Comparison of ENCODE assay signal across 16 cellular contexts in genomic region chr1:81695741-81696140, GRCh38.
DNase-seq lines count a peak whose midpoint lies in the region; ATAC-seq, FAIRE-seq and TF ChIP-seq lines count a peak whose summit lies in the region.
"Had no signal": no experiment of that assay in that cellular context is flagged by ENCODE, and none has a peak within 500 bp of the region (broad histone marks: within the 10 kb centered on the region; RNA-seq: fewer than 3 reads in every experiment).

No MANE protein-coding gene starts in this region.

- H2BK12ac ChIP-seq in H9 (ENCODE audit: insufficient read length, low read depth, low read length), result no peak overlapping the region

- H2BK15ac ChIP-seq in H9 (ENCODE audit: low read depth, low read length), result no peak overlapping the region

- H3K4me1 Mint-ChIP-seq in H9, result peaks cover 18 to 22% of the 10 kb centered on the region in 2 experiments
- H3K4me1 Mint-ChIP-seq: CD4-positive, alpha-beta memory T cell had no signal

- H3K9me3 Mint-ChIP-seq in H9, result peaks cover 0 to 3% of the 10 kb centered on the region in 2 experiments; a peak in 1 of 5 replicates
- H3K9me3 Mint-ChIP-seq: GM23338 had no signal

- BruUV-seq in endothelial cell of umbilical vein (replicated peaks; lab: Mats Ljungman, UMichigan), result no TSS peak

- H4K5ac ChIP-seq in H9 (ENCODE audit: insufficient read length, low read depth, low read length), result no peak overlapping the region

- peak overlapping the region in 1 of 3 experiments; percentile 28; a peak in 1 of 7 replicates for H3K27ac Mint-ChIP-seq in H9
- H3K27ac Mint-ChIP-seq: CD4-positive, alpha-beta memory T cell; GM23338; nephron progenitor cell had no signal

- no peak for ATAC-seq in GM21619 (IDR thresholded peaks at IDR 0.05; ENCODE audit: unreplicated experiment)
- no peak for ATAC-seq in GM19463 (IDR thresholded peaks at IDR 0.05; ENCODE audit: unreplicated experiment)
- ATAC-seq: body of pancreas, GM23338, Panc1 had no signal

- no peaks in the 10 kb centered on the region for H3K9me1 ChIP-seq in endothelial cell of umbilical vein (replicated peaks; ENCODE audit: control insufficient read depth, extremely low read depth, insufficient read depth, low read length)

- no peak overlapping the region for H3K14ac ChIP-seq in H9 (ENCODE audit: insufficient read depth, low read length)

- H3K23ac ChIP-seq in H9 (ENCODE audit: insufficient read length, low read depth, low read length), result no peak overlapping the region

- H2BK20ac ChIP-seq in H9 (ENCODE audit: low read depth, low read length, poor library complexity, severe bottlenecking), result no peak overlapping the region

- CTCF ChIA-PET in endothelial cell of umbilical vein (lab: Charles Lee), result interaction anchor here (0.9 to 1.1 kb wide), 5 partner anchors 15 to 281 kb away, joined by 3 to 6 read pairs (median 3); no protein-coding TSS in a partner anchor

- no peaks in the 10 kb centered on the region for H3K27me3 ChIP-seq in endothelial cell of umbilical vein (ENCODE audit: control insufficient read depth in 2 of 2, insufficient read depth in 2 of 2, low read length in 2 of 2)
- H3K27me3 ChIP-seq in H9 (ENCODE audit: insufficient read depth, low read length), result no peaks in the 10 kb centered on the region
- H3K27me3 ChIP-seq: body of pancreas, esophagus muscularis mucosa had no signal

- POLR2A ChIA-PET in endothelial cell of umbilical vein (lab: Charles Lee), result interaction anchor here (0.7 kb wide), 2 partner anchors 15 to 44 kb away, joined by 3 to 4 read pairs; no protein-coding TSS in a partner anchor

- intact Hi-C loops in endothelial cell of umbilical vein (cut with micrococcal nuclease), result no loop called here

- no peak overlapping the region for H2AK5ac ChIP-seq in H9 (ENCODE audit: insufficient read length, low read length)

- H3K18ac ChIP-seq in H9 (ENCODE audit: insufficient read length, low read depth, low read length), result no peak overlapping the region

- no peak overlapping the region for H3K56ac ChIP-seq in H9 (ENCODE audit: insufficient read length, low read depth, low read length)

- no peak overlapping the region for H2BK120ac ChIP-seq in H9 (ENCODE audit: low read depth, low read length, poor library complexity, severe bottlenecking)

- H3K4ac ChIP-seq in H9 (ENCODE audit: low read depth, low read length), result no peak overlapping the region

- H3K9ac ChIP-seq in endothelial cell of umbilical vein (replicated peaks; ENCODE audit: extremely low read depth, insufficient read depth, low read length) (no peak overlapping the region), H9 (ENCODE audit: extremely low read depth, insufficient read length, low read length) (no peak overlapping the region)

- no peaks in the 10 kb centered on the region for H3K79me1 ChIP-seq in H9 (ENCODE audit: insufficient read depth, low read depth, low read length, poor library complexity, severe bottlenecking)

- DNase-seq in AG20443 (ENCODE audit: low spot score) (peak; percentile 28), M059J (ENCODE audit: low read depth) (peak; percentile 76), endothelial cell of umbilical vein (ENCODE audit: low read depth, low spot score) (peak; percentile 89), myocyte (ENCODE audit: low read depth) (peak; percentile 45), H9 (no peak), NCI-H187 (lab: John Stamatoyannopoulos, UW) (no peak)
- DNase-seq: body of pancreas; CD4-positive, alpha-beta memory T cell; nephron progenitor cell; stimulated activated CD4-positive, alpha-beta T cell treated with anti-CD3 and anti-CD28 coated beads, Interleukin-15, amount 100 ng/mL, for 24 hours had no signal

- no peak overlapping the region for H2BK5ac ChIP-seq in H9 (ENCODE audit: insufficient read length, low read length)

- H3K36me3 Mint-ChIP-seq in H9 (ENCODE audit: insufficient read depth in 1 of 3, low read depth in 3 of 3), result peaks cover 0 to 7% (median 0%) of the 10 kb centered on the region in 3 experiments; a peak in 3 of 7 replicates
- H3K36me3 Mint-ChIP-seq: CD4-positive, alpha-beta memory T cell had no signal

- no peak overlapping the region for H3K4me3 ChIP-seq in endothelial cell of umbilical vein (replicated peaks in 1 of 3; ENCODE audit: insufficient read depth in 1 of 3, low read depth in 1 of 3, low read length in 3 of 3)
- H3K4me3 ChIP-seq: body of pancreas, esophagus muscularis mucosa, GM23338 had no signal

- H3K9me3 ChIP-seq in endothelial cell of umbilical vein (replicated peaks; ENCODE audit: control insufficient read depth, insufficient read depth, low read length), result no peaks in the 10 kb centered on the region
- no peaks in the 10 kb centered on the region for H3K9me3 ChIP-seq in H9 (ENCODE audit: control insufficient read depth, low read depth, low read length)
- H3K9me3 ChIP-seq: body of pancreas, esophagus muscularis mucosa had no signal

- H4K20me1 ChIP-seq in endothelial cell of umbilical vein (replicated peaks; ENCODE audit: control insufficient read depth, extremely low read depth, insufficient read depth, low read length), result no peaks in the 10 kb centered on the region
- H4K20me1 ChIP-seq in H9 (ENCODE audit: control insufficient read depth, insufficient read depth, insufficient read length), result no peaks in the 10 kb centered on the region

- H4K91ac ChIP-seq in H9 (ENCODE audit: insufficient read length, low read depth, low read length), result no peak overlapping the region

- H2AFZ ChIP-seq in endothelial cell of umbilical vein (ENCODE audit: low read depth, low read length) (peak overlapping the region; percentile 67), H9 (ENCODE audit: low read length) (no peak overlapping the region)
- H2AFZ ChIP-seq: GM23338 had no signal

- no CpG with 5 or more reads among the region's 3 CpGs for WGBS in H9 (ENCODE audit: extremely low coverage, insufficient read length, low lambda C conversion rate)

- no peak for TF ChIP-seq POLR2A in endothelial cell of umbilical vein (IDR thresholded peaks at IDR 0.05; ENCODE audit: low read depth, low read length)

- peak; percentile 72 for FAIRE-seq in endothelial cell of umbilical vein (lab: Jason Lieb, UNC)
- FAIRE-seq: keratinocyte had no signal

- H4K8ac ChIP-seq in H9 (replicated peaks; ENCODE audit: insufficient read length, low read depth, low read length), result no peak overlapping the region

- H3K4me2 ChIP-seq in endothelial cell of umbilical vein (ENCODE audit: insufficient read depth, low read length) (peak overlapping the region; percentile 8), H9 (ENCODE audit: insufficient read depth, insufficient read length, low read length) (no peak overlapping the region)
- H3K4me2 ChIP-seq: GM23338 had no signal

- H3K4me3 Mint-ChIP-seq in H9, result no peak overlapping the region
- H3K4me3 Mint-ChIP-seq: CD4-positive, alpha-beta memory T cell; GM23338; nephron progenitor cell had no signal

- no peaks in the 10 kb centered on the region for H3K27me3 Mint-ChIP-seq in H9 (ENCODE audit: low read depth)
- H3K27me3 Mint-ChIP-seq: CD4-positive, alpha-beta memory T cell had no signal

- no peaks in the 10 kb centered on the region for H3K36me3 ChIP-seq in endothelial cell of umbilical vein (ENCODE audit: control insufficient read depth in 2 of 2, extremely low read depth in 1 of 2, insufficient read depth in 2 of 2, low read length in 2 of 2)
- H3K36me3 ChIP-seq: esophagus muscularis mucosa had no signal

- no peaks in the 10 kb centered on the region for H3K23me2 ChIP-seq in H9 (ENCODE audit: insufficient read length, low read depth, low read length, poor library complexity, severe bottlenecking)

- H3K4me1 ChIP-seq in endothelial cell of umbilical vein (ENCODE audit: control insufficient read depth, extremely low read depth, insufficient read depth, low read length), result peaks cover 5% of the 10 kb centered on the region
- H3K4me1 ChIP-seq in H9 (ENCODE audit: insufficient read depth, low read length), result peaks cover 2% of the 10 kb centered on the region; the same call in 1 of the 2 replicates
- H3K4me1 ChIP-seq: body of pancreas had no signal

- TF ChIP-seq CTCF in endothelial cell of umbilical vein (IDR thresholded peaks at IDR 0.05; ENCODE audit: extremely low read depth in 1 of 2, insufficient read depth in 1 of 2, low read depth in 1 of 2, low read length in 2 of 2) (no peak), H9 (conservative IDR thresholded peaks at IDR 0.05) (no peak)

- H3K27ac ChIP-seq in endothelial cell of umbilical vein (ENCODE audit: insufficient read depth, low read depth, low read length), result no peak overlapping the region
- no peak overlapping the region for H3K27ac ChIP-seq in H9 (ENCODE audit: insufficient read length, low read depth, low read length)
- H3K27ac ChIP-seq: body of pancreas, esophagus muscularis mucosa had no signal

- no peaks in the 10 kb centered on the region for H3K79me2 ChIP-seq in endothelial cell of umbilical vein (ENCODE audit: control insufficient read depth, insufficient read depth, low read length)
- H3K79me2 ChIP-seq in H9 (ENCODE audit: insufficient read depth, low read length), result no peaks in the 10 kb centered on the region

- no peak overlapping the region for H3T11ph ChIP-seq in H9 (ENCODE audit: low read length)

- dilution Hi-C loops in endothelial cell of umbilical vein (cut with MboI; ENCODE audit: extremely low pct_ligation_motif_present, low sequenced_read_pairs), result no loop called here

TF ChIP-seq in endothelial cell of umbilical vein, 7 proteins besides CTCF, POLR2A, EP300 and RAD21:
- TF ChIP-seq POLR2AphosphoS5 (IDR thresholded peaks at IDR 0.05; ENCODE audit: insufficient read depth, low read depth, low read length) (no peak), JUN (IDR thresholded peaks at IDR 0.05; ENCODE audit: borderline replicate concordance, insufficient read depth, insufficient read length, low read depth) (no peak), FOS (IDR thresholded peaks at IDR 0.05; ENCODE audit: borderline replicate concordance, insufficient read depth, low read length) (no peak), EZH2 (IDR thresholded peaks at IDR 0.05; ENCODE audit: borderline replicate concordance, low read depth, low read length, severe bottlenecking) (no peak), MAX (IDR thresholded peaks at IDR 0.05; ENCODE audit: insufficient read depth, insufficient read length) (no peak)

Comparison
In these comparisons a context has a peak if more than half of its experiments do, and no peak if none do; other contexts are left out.
1. DNase-seq: peak in AG20443 (single experiment), M059J (single experiment), endothelial cell of umbilical vein (single experiment) and myocyte (single experiment); none in H9 (single experiment) and NCI-H187 (0 of 2).